22 cellular contexts compared by ENCODE assay signal in genomic region chr11:94730153-94730552, GRCh38. TPM values are rescaled to one million over a fixed set of nuclear protein-coding genes. Genes with fewer than 3 reads are reported as not detected.
DNase-seq lines count a peak whose midpoint lies in the region; ATAC-seq, FAIRE-seq and TF ChIP-seq lines count a peak whose summit lies in the region.
"Had no signal": no experiment of that assay in that cellular context is flagged by ENCODE, and none has a peak within 500 bp of the region (broad histone marks: within the 10 kb centered on the region; RNA-seq: fewer than 3 reads in every experiment).

No MANE protein-coding gene starts in this region.

- H2BK15ac ChIP-seq in mesenchymal stem cell (ENCODE audit: low read depth, poor library complexity, severe bottlenecking), result peak overlapping the region; percentile 84

- no peaks in the 10 kb centered on the region for H3K9me1 ChIP-seq in K562 (ENCODE audit: control insufficient read depth, insufficient read depth, low read length)

- TF ChIP-seq POLR2A in K562 (conservative IDR thresholded peaks at IDR 0.05), result no peak

- POLR2A ChIA-PET in K562 (lab: Yijun Ruan, JAX), result interaction anchor here (1.2 to 1.9 kb wide), 2 partner anchors 16 to 29 kb away, joined by 6 to 7 read pairs; no protein-coding TSS in a partner anchor

- CTCF ChIA-PET in K562 (lab: Yijun Ruan, JAX; ENCODE audit: low intra/inter-chr PET ratio), result no interaction called here

- H2AFZ ChIP-seq in Loucy (ENCODE audit: low read length) (peak overlapping the region; percentile 56; the same call in 1 of the 2 replicates), K562 (ENCODE audit: low read depth, low read length) (no peak overlapping the region), mesenchymal stem cell (ENCODE audit: low read depth, low read length) (no peak overlapping the region)
- H2AFZ ChIP-seq: PC-9 had no signal

- H3K9me3 ChIP-seq in Loucy (ENCODE audit: insufficient read depth, low read depth, low read length), result no peaks in the 10 kb centered on the region
- H3K9me3 ChIP-seq in K562 (replicated peaks; ENCODE audit: control insufficient read depth, insufficient read depth, low read depth, low read length), result no peaks in the 10 kb centered on the region
- H3K9me3 ChIP-seq in mesenchymal stem cell (ENCODE audit: control insufficient read depth, low read length), result no peaks in the 10 kb centered on the region
- H3K9me3 ChIP-seq: BLaER1 had no signal

- no peak overlapping the region for H3K23ac ChIP-seq in mesenchymal stem cell (ENCODE audit: low read length in 2 of 2)

- no peak overlapping the region for H3K4me3 ChIP-seq in Loucy (ENCODE audit: low read length, poor library complexity, severe bottlenecking)
- no peak overlapping the region for H3K4me3 ChIP-seq in K562
- no peak overlapping the region for H3K4me3 ChIP-seq in mesenchymal stem cell (ENCODE audit: insufficient read depth in 1 of 2, low read depth in 1 of 2, low read length in 2 of 2)
- H3K4me3 ChIP-seq in H7 (ENCODE audit: insufficient read depth, low read depth, low read length), result no peak overlapping the region
- H3K4me3 ChIP-seq: BLaER1, PC-9 had no signal

- no TSS peak for BruUV-seq in K562 (replicated peaks; lab: Mats Ljungman, UMichigan)

- TF ChIP-seq CTCF in Loucy (conservative IDR thresholded peaks at IDR 0.05; ENCODE audit: low read length) (no peak), K562 (IDR thresholded peaks at IDR 0.05 in 2 of 3, conservative IDR thresholded peaks at IDR 0.05 in 1 of 3; ENCODE audit: insufficient read depth in 2 of 3, low read depth in 1 of 3, low read length in 3 of 3) (no peak)

- ATAC-seq in K562 (no peak), HG02759 (IDR thresholded peaks at IDR 0.05; ENCODE audit: unreplicated experiment) (no peak)
- ATAC-seq: CD8-positive, alpha-beta T cell; Right ventricle myocardium inferior had no signal

- H3K79me2 ChIP-seq in Loucy (ENCODE audit: insufficient read depth, low read length) (no peaks in the 10 kb centered on the region), K562 (ENCODE audit: control insufficient read depth, insufficient read depth, low read length) (no peaks in the 10 kb centered on the region)

- peak overlapping the region; percentile 81 to 82 for H2BK12ac ChIP-seq in mesenchymal stem cell (ENCODE audit: low read length in 2 of 2)

- peaks cover 19% of the 10 kb centered on the region for H3K4me1 ChIP-seq in Loucy (ENCODE audit: insufficient read depth, low read length, poor library complexity, severe bottlenecking)
- H3K4me1 ChIP-seq in K562 (replicated peaks in 1 of 2; ENCODE audit: control insufficient read depth in 2 of 2, insufficient read depth in 2 of 2, low read length in 2 of 2), result peaks cover 4 to 44% of the 10 kb centered on the region in 2 experiments; a peak in 4 of 5 replicates
- H3K4me1 ChIP-seq in mesenchymal stem cell (ENCODE audit: control insufficient read depth, insufficient read depth, low read depth, low read length), result peaks cover 17% of the 10 kb centered on the region

- TF ChIP-seq RAD21 in K562 (CRISPR knock-in tag; conservative IDR thresholded peaks at IDR 0.05 in 1 of 2, IDR thresholded peaks at IDR 0.05 in 1 of 2), result no peak

- 31% methylated on average over 1 of the region's 1 CpG for WGBS in K562 (ENCODE audit: insufficient coverage, low coverage, missing lambda C conversion rate)
- WGBS in mesenchymal stem cell, result 100% methylated on average over 1 of the region's 1 CpG

- no peaks in the 10 kb centered on the region for H4K20me1 ChIP-seq in Loucy (ENCODE audit: insufficient read depth, low read length, poor library complexity, severe bottlenecking)
- H4K20me1 ChIP-seq in K562 (replicated peaks; ENCODE audit: control insufficient read depth, insufficient read depth, low read length), result no peaks in the 10 kb centered on the region
- H4K20me1 ChIP-seq: BLaER1 had no signal

- H3K9me2 ChIP-seq in Loucy (replicated peaks; ENCODE audit: low read depth, low read length), result no peaks in the 10 kb centered on the region

- no peak overlapping the region for H2BK5ac ChIP-seq in mesenchymal stem cell (ENCODE audit: low read depth, low read length, poor library complexity, severe bottlenecking)

- FAIRE-seq in K562 (lab: Jason Lieb, UNC), result no peak
- FAIRE-seq: GM12891, GM18507, HTR-8/SVneo had no signal

- no peaks in the 10 kb centered on the region for H3K79me1 ChIP-seq in mesenchymal stem cell (replicated peaks; ENCODE audit: low read length, poor library complexity, severe bottlenecking)

- in situ Hi-C loops in K562 (cut with MboI), result no loop called here

- peak overlapping the region; percentile 78 for H4K91ac ChIP-seq in mesenchymal stem cell (ENCODE audit: low read length)

- H3K36me3 ChIP-seq in Loucy (ENCODE audit: insufficient read depth, low read length) (no peaks in the 10 kb centered on the region), K562 (ENCODE audit: control insufficient read depth, insufficient read depth, low read length) (no peaks in the 10 kb centered on the region), mesenchymal stem cell (ENCODE audit: control insufficient read depth in 1 of 2, insufficient read depth in 2 of 2, low read depth in 1 of 2, low read length in 2 of 2) (no peaks in the 10 kb centered on the region), H7 (replicated peaks; ENCODE audit: control insufficient read depth, insufficient read depth, low read length) (no peaks in the 10 kb centered on the region)
- H3K36me3 ChIP-seq: BLaER1 had no signal

- H3K4ac ChIP-seq in mesenchymal stem cell (ENCODE audit: low read depth in 1 of 2, low read length in 2 of 2), result no peak overlapping the region

- H3K14ac ChIP-seq in mesenchymal stem cell (ENCODE audit: low read length in 2 of 2), result no peak overlapping the region

- H3K9ac ChIP-seq in Loucy (ENCODE audit: low read depth, low read length, poor library complexity, severe bottlenecking) (no peak overlapping the region), K562 (ENCODE audit: insufficient read depth in 1 of 2, low read depth in 2 of 2, low read length in 2 of 2) (no peak overlapping the region), mesenchymal stem cell (ENCODE audit: low read length) (no peak overlapping the region)
- H3K9ac ChIP-seq: BLaER1 had no signal

- no peak for TF ChIP-seq EP300 in K562 (IDR thresholded peaks at IDR 0.05; ENCODE audit: low read length)

- DNase-seq in EH (ENCODE audit: low read depth), result peak; percentile 57
- no peak for DNase-seq in K562 (ENCODE audit: extremely low read depth in 1 of 4, low spot score in 3 of 4)
- no peak for DNase-seq in mesenchymal stem cell
- DNase-seq in activated naive CD4-positive, alpha-beta T cell (lab: John Stamatoyannopoulos, UW), result no peak
- DNase-seq in H7, result no peak
- DNase-seq in DMS53 (lab: John Stamatoyannopoulos, UW), result no peak
- DNase-seq: CD8-positive, alpha-beta T cell; DMS79 treated with DMSO at 0.1 percent for 48 hours; GF-D8; GOT3; NCI-H1417 treated with DMSO at 0.1 percent for 48 hours; NCI-H1930; NCI-H2171 treated with DMSO at 0.1 percent for 48 hours; NCI-H510A treated with DMSO at 0.1 percent for 48 hours; PC-9 had no signal

- peak overlapping the region; percentile 36 for H2BK120ac ChIP-seq in mesenchymal stem cell (ENCODE audit: low read depth, low read length)

- H3K27me3 ChIP-seq in Loucy (ENCODE audit: insufficient read depth, low read length, poor library complexity, severe bottlenecking) (no peaks in the 10 kb centered on the region), K562 (ENCODE audit: control insufficient read depth in 2 of 2, insufficient read depth in 2 of 2, low read length in 2 of 2) (no peaks in the 10 kb centered on the region), mesenchymal stem cell (ENCODE audit: control insufficient read depth in 1 of 2, insufficient read depth in 1 of 2, low read length in 2 of 2) (no peaks in the 10 kb centered on the region), H7 (ENCODE audit: control insufficient read depth, insufficient read depth, low read length) (no peaks in the 10 kb centered on the region)
- H3K27me3 ChIP-seq: BLaER1 had no signal

- peak overlapping the region; percentile 34 to 83 for H3K18ac ChIP-seq in mesenchymal stem cell (ENCODE audit: low read depth in 1 of 2, low read length in 2 of 2)

- no peaks in the 10 kb centered on the region for H3F3A ChIP-seq in Loucy (ENCODE audit: low read depth)

- intact Hi-C loops in K562 (cut with micrococcal nuclease), result loop anchor here (5.0 kb wide), 1 partner anchor 93 kb away; no protein-coding TSS in a partner anchor

- peak overlapping the region; percentile 7 for H2AK5ac ChIP-seq in mesenchymal stem cell (ENCODE audit: low read length, severe bottlenecking)

- H3K4me2 ChIP-seq in Loucy (ENCODE audit: low read depth, low read length, poor library complexity, severe bottlenecking), result no peak overlapping the region
- H3K4me2 ChIP-seq in K562 (ENCODE audit: insufficient read depth, low read length), result no peak overlapping the region
- H3K4me2 ChIP-seq in mesenchymal stem cell (ENCODE audit: low read length, poor library complexity, severe bottlenecking), result no peak overlapping the region
- H3K4me2 ChIP-seq: BLaER1, PC-9 had no signal

- no peak overlapping the region for H3K27ac ChIP-seq in K562 (ENCODE audit: extremely low read depth, low read depth, low read length)
- H3K27ac ChIP-seq in mesenchymal stem cell (ENCODE audit: low read length, poor library complexity, severe bottlenecking), result no peak overlapping the region
- H3K27ac ChIP-seq: BLaER1 had no signal

- peak overlapping the region; percentile 65 for H4K8ac ChIP-seq in mesenchymal stem cell (ENCODE audit: low read length)

TF ChIP-seq in K562, 482 proteins besides CTCF, POLR2A, EP300 and RAD21 (continues in another document):
- TF ChIP-seq STAT5B (CRISPR knock-in tag; IDR thresholded peaks at IDR 0.05), result no peak

RNA-seq across cellular contexts. Expression of gene AMOTL1, which starts 38.0 kb away (rescaled TPM):
- total RNA-seq in K562 (2011; cell fraction: chromatin; rRNA removed; ENCODE audit: low replicate concordance), result 33.3 and 42.6 TPM in 2 replicates
- 17.8 and 18.0 TPM in 2 replicates for total RNA-seq in K562 (2011; cell fraction: nucleolus; rRNA removed)
- total RNA-seq in K562 (2011; cell fraction: nucleoplasm; rRNA removed), result 26.3 and 39.2 TPM in 2 replicates
- 20.9 and 22.1 TPM in 2 replicates for total RNA-seq in K562 (2014; rRNA removed)
- 14.0 and 14.4 TPM in 2 replicates for total RNA-seq in K562 (2014; rRNA removed; fragmentation: Illumina TruSeq; extraction: Trizol)
- 12.8 and 12.9 TPM in 2 replicates for total RNA-seq in K562 (2015; rRNA removed; fragmentation: Illumina TruSeq; extraction: Trizol)
- 29.9 and 35.4 TPM in 2 replicates for total RNA-seq in K562 (2021)
- polyA plus RNA-seq in K562 (2011; rRNA removed), result 2.5 and 16.7 TPM in 2 replicates
- 2.0 and 12.2 TPM in 2 replicates for polyA plus RNA-seq in K562 (2011; cell fraction: cytosol; rRNA removed)
- polyA plus RNA-seq in K562 (2011; cell fraction: nucleus; rRNA removed), result 3.0 and 21.5 TPM in 2 replicates
- 17.9 and 23.2 TPM in 2 replicates for polyA plus RNA-seq in K562 (2012)
- polyA plus RNA-seq in K562 (2014; fragmentation: Illumina TruSeq; extraction: Trizol), result 18.7 and 18.8 TPM in 2 replicates
- polyA plus RNA-seq in K562 (2014; fragmentation: Nextera tagmentation; extraction: Ambion mirVana), result 1 to 10 TPM; 4.0 to 4.7 TPM
- 12.6 and 13.3 TPM in 2 replicates for polyA plus RNA-seq in K562 (2014; rRNA removed)
- polyA minus RNA-seq in K562 (2011; rRNA and poly(A)+ RNA removed), result 5.5 and 37.5 TPM in 2 replicates
- polyA minus RNA-seq in K562 (2011; cell fraction: cytosol; rRNA and poly(A)+ RNA removed), result 3.5 and 21.8 TPM in 2 replicates
- polyA minus RNA-seq in K562 (2011; cell fraction: nucleus; rRNA and poly(A)+ RNA removed), result 3.9 and 17.8 TPM in 2 replicates
- 20.5 TPM for polyA plus RNA-seq in mesenchymal stem cell (2013, experiment 1 of 2)
- 19.9 TPM for polyA plus RNA-seq in mesenchymal stem cell (2013, experiment 2 of 2)
- total RNA-seq in H7 (2014; rRNA removed; shearing (Covaris generic)), result 18.0 and 20.7 TPM in 2 replicates
